In genomic region chr1:80155371-80155770, GRCh38 we compare ENCODE assay signal across 20 cellular contexts.
DNase-seq lines count a peak whose midpoint lies in the region; ATAC-seq, FAIRE-seq and TF ChIP-seq lines count a peak whose summit lies in the region.
"Had no signal": no experiment of that assay in that cellular context is flagged by ENCODE, and none has a peak within 500 bp of the region (broad histone marks: within the 10 kb centered on the region; RNA-seq: fewer than 3 reads in every experiment).

No MANE protein-coding gene starts in this region.

- H3K36me3 Mint-ChIP-seq in activated naive CD8-positive, alpha-beta T cell treated with anti-CD3 and anti-CD28 coated beads, Interleukin-2, amount 50 U/mL, for 24 hours (ENCODE audit: low read depth): peaks cover 2% of the 10 kb centered on the region

- FAIRE-seq in urothelium cell line (lab: Jason Lieb, UNC): no peak
- FAIRE-seq: A549, GM18507, islet of Langerhans had no signal

- H3K9me3 ChIP-seq in RWPE2 (ENCODE audit: severe bottlenecking): no peaks in the 10 kb centered on the region
- H3K9me3 ChIP-seq: A549, esophagus squamous epithelium, thyroid gland had no signal

- DNase-seq in NCI-H82 (lab: John Stamatoyannopoulos, UW) (peak; percentile 32), NCI-H82 treated with DMSO at 0.1 percent for 48 hours (lab: John Stamatoyannopoulos, UW; ENCODE audit: unreplicated experiment) (no peak), RWPE2 (ENCODE audit: low spot score) (no peak), fibroblast of peridontal ligament (ENCODE audit: extremely low read depth) (peak; percentile 7), urothelium cell line (ENCODE audit: low spot score) (peak; percentile 5), SHP77 (lab: John Stamatoyannopoulos, UW) (no peak)
- DNase-seq in activated CD8-positive, alpha-beta memory T cell treated with anti-CD3 and anti-CD28 coated beads, Interleukin-2, amount 50 U/mL, for 4 hours: no peak
- no peak for DNase-seq in activated naive CD8-positive, alpha-beta T cell treated with anti-CD3 and anti-CD28 coated beads, Interleukin-2, amount 50 U/mL, for 24 hours
- DNase-seq: activated B cell treated with CpG ODN at 0.5 μM for 24 hours; activated T-cell treated with anti-CD3 and anti-CD28 coated beads, Interleukin-2, amount 50 U/mL, for 48 hours; DMS153; esophagus squamous epithelium; natural killer cell; NCI-H1048; NCI-H446; thyroid gland had no signal

- H3K4me1 ChIP-seq in RWPE2 (ENCODE audit: insufficient read depth, poor library complexity, severe bottlenecking): no peaks in the 10 kb centered on the region
- H3K4me1 ChIP-seq: A549, esophagus squamous epithelium, thyroid gland had no signal

- H3K27ac ChIP-seq in RWPE2 (ENCODE audit: poor library complexity, severe bottlenecking): no peak overlapping the region
- H3K27ac ChIP-seq: A549, esophagus squamous epithelium, skin epidermis, thyroid gland had no signal

- no peaks in the 10 kb centered on the region for H3K27me3 ChIP-seq in RWPE2 (ENCODE audit: insufficient read depth, poor library complexity, severe bottlenecking)
- H3K27me3 ChIP-seq: esophagus squamous epithelium, thyroid gland had no signal

- no peak overlapping the region for H3K27ac Mint-ChIP-seq in activated naive CD8-positive, alpha-beta T cell treated with anti-CD3 and anti-CD28 coated beads, Interleukin-2, amount 50 U/mL, for 24 hours
- H3K27ac Mint-ChIP-seq: activated B cell treated with CpG ODN at 0.5 μM for 24 hours, natural killer cell had no signal

- no peak overlapping the region for H3K4me3 Mint-ChIP-seq in activated naive CD8-positive, alpha-beta T cell treated with anti-CD3 and anti-CD28 coated beads, Interleukin-2, amount 50 U/mL, for 24 hours
- H3K4me3 Mint-ChIP-seq: activated B cell treated with CpG ODN at 0.5 μM for 24 hours, natural killer cell had no signal

- H3K36me3 ChIP-seq in RWPE2 (ENCODE audit: low read depth): no peaks in the 10 kb centered on the region
- H3K36me3 ChIP-seq: esophagus squamous epithelium, thyroid gland had no signal

- no peaks in the 10 kb centered on the region for H3K4me1 Mint-ChIP-seq in activated naive CD8-positive, alpha-beta T cell treated with anti-CD3 and anti-CD28 coated beads, Interleukin-2, amount 50 U/mL, for 24 hours
- H3K4me1 Mint-ChIP-seq: activated B cell treated with CpG ODN at 0.5 μM for 24 hours, natural killer cell had no signal

- peak; percentile 28 for TF ChIP-seq CTCF in RWPE2 (IDR thresholded peaks at IDR 0.05; ENCODE audit: poor library complexity, severe bottlenecking)

- peaks cover 18% of the 10 kb centered on the region for H3K9me3 Mint-ChIP-seq in activated naive CD8-positive, alpha-beta T cell treated with anti-CD3 and anti-CD28 coated beads, Interleukin-2, amount 50 U/mL, for 24 hours
- H3K9me3 Mint-ChIP-seq: activated B cell treated with CpG ODN at 0.5 μM for 24 hours had no signal

- ATAC-seq in RWPE2 (ENCODE audit: low read depth): no peak
- ATAC-seq in activated naive CD8-positive, alpha-beta T cell treated with anti-CD3 and anti-CD28 coated beads, Interleukin-2, amount 50 U/mL, for 24 hours: no peak
- ATAC-seq: natural killer cell had no signal

- H3K4me3 ChIP-seq in RWPE2 (ENCODE audit: severe bottlenecking): no peak overlapping the region
- H3K4me3 ChIP-seq: A549, esophagus squamous epithelium, skin epidermis, thyroid gland had no signal

- no peaks in the 10 kb centered on the region for H3K27me3 Mint-ChIP-seq in activated naive CD8-positive, alpha-beta T cell treated with anti-CD3 and anti-CD28 coated beads, Interleukin-2, amount 50 U/mL, for 24 hours
- H3K27me3 Mint-ChIP-seq: activated B cell treated with CpG ODN at 0.5 μM for 24 hours had no signal

Comparison
In these comparisons a context has a peak if more than half of its experiments do, and no peak if none do; other contexts are left out.
1. DNase-seq: peak in NCI-H82 (single experiment), fibroblast of peridontal ligament (single experiment) and urothelium cell line (single experiment); none in NCI-H82 treated with DMSO at 0.1 percent for 48 hours (single experiment), RWPE2 (single experiment), activated CD8-positive, alpha-beta memory T cell treated with anti-CD3 and anti-CD28 coated beads, Interleukin-2, amount 50 U/mL, for 4 hours (single experiment), SHP77 (0 of 2) and activated naive CD8-positive, alpha-beta T cell treated with anti-CD3 and anti-CD28 coated beads, Interleukin-2, amount 50 U/mL, for 24 hours (single experiment).